In genomic region chr12:82686223-82687019, GRCh38 we compare ENCODE assay signal across 1 cellular context.
TF ChIP-seq lines count a peak whose summit lies in the region.

TSS of gene TMTC2 (plus strand) at chr12:82686906.

TF ChIP-seq in HepG2, 621 proteins besides CTCF, POLR2A, EP300 and RAD21 (continued from another document and continues in another):
- no peak for TF ChIP-seq PAXIP1 (CRISPR knock-in tag; conservative IDR thresholded peaks at IDR 0.05)
- TF ChIP-seq SRY (CRISPR knock-in tag; IDR thresholded peaks at IDR 0.05): no peak
- no peak for TF ChIP-seq IRF1 (CRISPR knock-in tag; IDR thresholded peaks at IDR 0.05; ENCODE audit: low read depth)
- 0 out of 2 replicates have a peak, but pooled peaks have one; percentile 44 for TF ChIP-seq HOXA5 (CRISPR knock-in tag; IDR thresholded peaks at IDR 0.05)
- no peak for TF ChIP-seq AFF4 (CRISPR knock-in tag; IDR thresholded peaks at IDR 0.05)
- TF ChIP-seq ZNF781 (CRISPR knock-in tag; IDR thresholded peaks at IDR 0.05; ENCODE audit: borderline replicate concordance, not compliant biosample characterization): no peak
- TF ChIP-seq NCOA1 (CRISPR knock-in tag; IDR thresholded peaks at IDR 0.05): 0 out of 2 replicates have a peak, but pooled peaks have one; percentile 72
- TF ChIP-seq MAFK (conservative IDR thresholded peaks at IDR 0.05 in 1 of 2, IDR thresholded peaks at IDR 0.05 in 1 of 2; ENCODE audit: low read length in 2 of 2): no peak
- TF ChIP-seq TAF1 (CRISPR knock-in tag; IDR thresholded peaks at IDR 0.05): no peak; the same call in 1 of the 2 replicates
- no peak for TF ChIP-seq ZUFSP (CRISPR knock-in tag; IDR thresholded peaks at IDR 0.05; ENCODE audit: borderline replicate concordance)
- TF ChIP-seq ZNF18 (CRISPR knock-in tag; IDR thresholded peaks at IDR 0.05; ENCODE audit: insufficient replicate concordance): no peak
- TF ChIP-seq ISL2 (CRISPR knock-in tag; IDR thresholded peaks at IDR 0.05): 0 out of 2 replicates have a peak, but pooled peaks have one; percentile 2
- no peak for TF ChIP-seq MLX (CRISPR knock-in tag; IDR thresholded peaks at IDR 0.05)
- 0 out of 2 replicates have a peak, but pooled peaks have one; percentile 20 for TF ChIP-seq ZNF30 (CRISPR knock-in tag; IDR thresholded peaks at IDR 0.05)
- TF ChIP-seq FOXC1 (CRISPR knock-in tag; IDR thresholded peaks at IDR 0.05; ENCODE audit: borderline replicate concordance): 0 out of 2 replicates have a peak, but pooled peaks have one; percentile 13
- TF ChIP-seq ZNF710 (CRISPR knock-in tag; IDR thresholded peaks at IDR 0.05; ENCODE audit: borderline replicate concordance): no peak
- no peak for TF ChIP-seq ZNF138 (CRISPR knock-in tag; IDR thresholded peaks at IDR 0.05; ENCODE audit: low read depth)
- no peak; the same call in none of the 2 replicates for TF ChIP-seq SAP130 (CRISPR knock-in tag; IDR thresholded peaks at IDR 0.05; ENCODE audit: low read depth)
- 0 out of 4 replicates have a peak, but pooled peaks of 1 of the 2 experiments have one; percentile 16 for TF ChIP-seq KLF16 (CRISPR knock-in tag; IDR thresholded peaks at IDR 0.05)
- TF ChIP-seq ZNF12 (CRISPR knock-in tag; IDR thresholded peaks at IDR 0.05): 0 out of 2 replicates have a peak, but pooled peaks have one; percentile 26
- no peak for TF ChIP-seq NKX3-1 (CRISPR knock-in tag; IDR thresholded peaks at IDR 0.05)
- TF ChIP-seq HIC2 (CRISPR knock-in tag; IDR thresholded peaks at IDR 0.05; ENCODE audit: low read depth): peak; percentile 65
- no peak; the same call in 1 of the 2 replicates for TF ChIP-seq RARG (CRISPR knock-in tag; IDR thresholded peaks at IDR 0.05; ENCODE audit: low read depth)
- TF ChIP-seq E2F1 (CRISPR knock-in tag; IDR thresholded peaks at IDR 0.05): no peak
- TF ChIP-seq NPAS2 (CRISPR knock-in tag; IDR thresholded peaks at IDR 0.05; ENCODE audit: borderline replicate concordance): no peak
- no peak for TF ChIP-seq REL (CRISPR knock-in tag; conservative IDR thresholded peaks at IDR 0.05)
- TF ChIP-seq POLR2G (IDR thresholded peaks at IDR 0.05; ENCODE audit: low read depth, low read length): peak; percentile 53; the same call in 1 of the 2 replicates
- no peak for TF ChIP-seq SOX6 (IDR thresholded peaks at IDR 0.05)
- no peak for TF ChIP-seq SOX6 (CRISPR knock-in tag; IDR thresholded peaks at IDR 0.05)
- TF ChIP-seq ZNF788 (CRISPR knock-in tag; IDR thresholded peaks at IDR 0.05; ENCODE audit: borderline replicate concordance): no peak
- no peak for TF ChIP-seq FUBP1 (CRISPR knock-in tag; IDR thresholded peaks at IDR 0.05; ENCODE audit: borderline replicate concordance)
- no peak for TF ChIP-seq GABPA (IDR thresholded peaks at IDR 0.05; ENCODE audit: low read depth, low read length)
- no peak for TF ChIP-seq GABPA (CRISPR knock-in tag; IDR thresholded peaks at IDR 0.05; ENCODE audit: low read depth)
- no peak for TF ChIP-seq CHCHD3 (CRISPR knock-in tag; IDR thresholded peaks at IDR 0.05)
- peak; percentile 52 for TF ChIP-seq GABPB1 (CRISPR knock-in tag; IDR thresholded peaks at IDR 0.05)
- no peak for TF ChIP-seq ZNF296 (CRISPR knock-in tag; conservative IDR thresholded peaks at IDR 0.05)
- no peak for TF ChIP-seq HNRNPH1 (optimal IDR thresholded peaks at IDR 0.05; ENCODE audit: low read depth, low read length)
- TF ChIP-seq ZNF737 (CRISPR knock-in tag; IDR thresholded peaks at IDR 0.05; ENCODE audit: borderline replicate concordance): no peak
